8 cellular contexts compared by ENCODE assay signal in genomic region chr15:89332446-89332845, GRCh38. TPM values are rescaled to one million over a fixed set of nuclear protein-coding genes. Genes with fewer than 3 reads are reported as not detected.
DNase-seq lines count a peak whose midpoint lies in the region; ATAC-seq and TF ChIP-seq lines count a peak whose summit lies in the region.

No MANE protein-coding gene starts in this region.

- peaks cover 56% of the 10 kb centered on the region for H3K4me1 Mint-ChIP-seq in central memory CD8-positive, alpha-beta T cell
- peaks cover 39% of the 10 kb centered on the region for H3K4me1 Mint-ChIP-seq in osteocyte (ENCODE audit: unreplicated experiment)

- H3K36me3 Mint-ChIP-seq in central memory CD8-positive, alpha-beta T cell (ENCODE audit: insufficient read depth) = peaks cover 65% of the 10 kb centered on the region
- H3K36me3 Mint-ChIP-seq in osteocyte (ENCODE audit: unreplicated experiment) = peaks cover 24% of the 10 kb centered on the region

- H3K4me3 Mint-ChIP-seq in central memory CD8-positive, alpha-beta T cell = peak overlapping the region; percentile 71
- H3K4me3 Mint-ChIP-seq in osteocyte (ENCODE audit: unreplicated experiment) = peak overlapping the region; percentile 46

- no peak overlapping the region for H3K27ac ChIP-seq in body of pancreas

- TF ChIP-seq CTCF in osteocyte (IDR thresholded peaks at IDR 0.05) (peak; percentile 60), body of pancreas (IDR thresholded peaks at IDR 0.05) (no peak)

- no peak for TF ChIP-seq POLR2A in body of pancreas (IDR thresholded peaks at IDR 0.05)

- peaks cover 10% of the 10 kb centered on the region for H3K27me3 Mint-ChIP-seq in central memory CD8-positive, alpha-beta T cell
- no peaks in the 10 kb centered on the region for H3K27me3 Mint-ChIP-seq in osteocyte (ENCODE audit: unreplicated experiment)

- WGBS in body of pancreas, 2 donors = 28 to 32% methylated on average over 10 of the region's 10 CpGs

- DNase-seq in NCI-H82 (lab: John Stamatoyannopoulos, UW) = peak; percentile 59
- no peak for DNase-seq in NCI-H82 treated with DMSO at 0.1 percent for 48 hours (lab: John Stamatoyannopoulos, UW; ENCODE audit: unreplicated experiment)
- DNase-seq in LHCN-M2 (ENCODE audit: low read depth) = peak; percentile 18
- no peak for DNase-seq in central memory CD8-positive, alpha-beta T cell (ENCODE audit: low spot score in 2 of 2)
- DNase-seq in osteocyte (ENCODE audit: extremely low spot score, unreplicated experiment) = no peak
- no peak for DNase-seq in body of pancreas
- no peak for DNase-seq in H4 (ENCODE audit: low spot score)

- no peak overlapping the region for H3K4me3 ChIP-seq in body of pancreas

- H3K36me3 ChIP-seq in body of pancreas (replicated peaks in 1 of 2; ENCODE audit: insufficient read depth in 1 of 2, low read depth in 2 of 2) = peaks cover 12 to 18% of the 10 kb centered on the region in 2 donors

- no peak for ATAC-seq in central memory CD8-positive, alpha-beta T cell (replicated peaks; ENCODE audit: extremely low read depth, poor library complexity, severe bottlenecking)
- ATAC-seq in body of pancreas (no peak), GM21717 (IDR thresholded peaks at IDR 0.05; ENCODE audit: unreplicated experiment) (no peak)

- H3K27me3 ChIP-seq in body of pancreas = no peaks in the 10 kb centered on the region

- no peaks in the 10 kb centered on the region for H3K9me3 Mint-ChIP-seq in central memory CD8-positive, alpha-beta T cell
- H3K9me3 Mint-ChIP-seq in osteocyte (ENCODE audit: unreplicated experiment) = no peaks in the 10 kb centered on the region

- no peaks in the 10 kb centered on the region for H3K9me3 ChIP-seq in body of pancreas

- peaks cover 54% of the 10 kb centered on the region for H3K4me1 ChIP-seq in body of pancreas

- intact Hi-C loops in body of pancreas (cut with DNase I) = no loop called here

- H3K27ac Mint-ChIP-seq in central memory CD8-positive, alpha-beta T cell (ENCODE audit: low read depth) = peak overlapping the region; percentile 93
- peak overlapping the region; percentile 14 for H3K27ac Mint-ChIP-seq in osteocyte (ENCODE audit: unreplicated experiment)

RNA-seq across cellular contexts. Expression of gene POLG, which starts 2.2 kb away (rescaled TPM):
- total RNA-seq in LHCN-M2 (2014; rRNA removed) = 57.8 and 58.8 TPM in 2 replicates
- 34.0 TPM for polyA plus RNA-seq in LHCN-M2 (2012)
- total RNA-seq in osteocyte = 52.0 and 60.8 TPM in 2 replicates
- 10 to 100 TPM; 60.7 to 67.2 TPM for total RNA-seq in body of pancreas
- total RNA-seq in H4 (2014; rRNA removed; shearing (Covaris generic)) = 19.5 and 36.9 TPM in 2 replicates

Comparison
In these comparisons a context has a peak if more than half of its experiments do, and no peak if none do; other contexts are left out.
1. DNase-seq: peak in NCI-H82 (single experiment) and LHCN-M2 (single experiment); none in NCI-H82 treated with DMSO at 0.1 percent for 48 hours (single experiment), central memory CD8-positive, alpha-beta T cell (0 of 2), osteocyte (single experiment), body of pancreas (0 of 4) and H4 (single experiment).